ENCODE assay signal across 9 cellular contexts in genomic region chr11:61335355-61335710, GRCh38. TPM values are rescaled to one million over a fixed set of nuclear protein-coding genes. Genes with fewer than 3 reads are reported as not detected.
DNase-seq lines count a peak whose midpoint lies in the region; ATAC-seq and TF ChIP-seq lines count a peak whose summit lies in the region.
"Had no signal": no experiment of that assay in that cellular context is flagged by ENCODE, and none has a peak within 500 bp of the region (broad histone marks: within the 10 kb centered on the region; RNA-seq: fewer than 3 reads in every experiment).

No MANE protein-coding gene starts in this region.

- ATAC-seq in lower lobe of right lung (no peak), upper lobe of right lung (no peak)

- H3K9me3 Mint-ChIP-seq in MCF 10A (ENCODE audit: unreplicated experiment) = no peaks in the 10 kb centered on the region
- H3K9me3 Mint-ChIP-seq in activated T-helper 1 cell treated with anti-CD3 and anti-CD28 coated beads, Interleukin-12 subunit alpha, Interleukin-12 subunit beta, Interleukin-2, Interleukin-4 antibody, amounts not matched to agents 30 ng/mL and 10 ng/mL and 1 ng/mL, durations not matched to agents 14 hours and 24 hours and 36 hours = no peaks in the 10 kb centered on the region

- no peak overlapping the region for H3K4me3 Mint-ChIP-seq in MCF 10A (ENCODE audit: unreplicated experiment)
- H3K4me3 Mint-ChIP-seq in activated T-helper 1 cell treated with anti-CD3 and anti-CD28 coated beads, Interleukin-12 subunit alpha, Interleukin-12 subunit beta, Interleukin-2, Interleukin-4 antibody, amounts not matched to agents 30 ng/mL and 10 ng/mL and 1 ng/mL, durations not matched to agents 14 hours and 24 hours and 36 hours = peak overlapping the region; percentile 26

- H3K36me3 ChIP-seq in breast epithelium (no peaks in the 10 kb centered on the region), lower lobe of right lung (no peaks in the 10 kb centered on the region), upper lobe of right lung (peaks cover 2% of the 10 kb centered on the region)

- CTCF ChIA-PET in MCF 10A (lab: Yijun Ruan, JAX) = interaction anchor here (1.0 to 10.1 kb wide), 20 partner anchors 7 to 303 kb away, joined by 3 to 439 read pairs (median 14); partner anchors contain the start of genes CYB561A3, TMEM138 and TMEM216

- H3K27me3 ChIP-seq in breast epithelium (no peaks in the 10 kb centered on the region), lower lobe of right lung (ENCODE audit: low read depth) (no peaks in the 10 kb centered on the region), upper lobe of right lung (no peaks in the 10 kb centered on the region)

- no peak for DNase-seq in breast epithelium (ENCODE audit: low spot score in 2 of 2)
- DNase-seq in MCF 10A (ENCODE audit: unreplicated experiment) = no peak
- no peak for DNase-seq in activated T-helper 1 cell treated with anti-CD3 and anti-CD28 coated beads, Interleukin-12 subunit alpha, Interleukin-12 subunit beta, Interleukin-2, Interleukin-4 antibody, amounts not matched to agents 30 ng/mL and 10 ng/mL and 1 ng/mL, durations not matched to agents 14 hours and 24 hours and 36 hours (ENCODE audit: low spot score)
- DNase-seq in lower lobe of right lung = no peak
- DNase-seq in upper lobe of right lung = no peak
- no peak for DNase-seq in NCI-H69 (lab: John Stamatoyannopoulos, UW)
- no peak for DNase-seq in activated CD4-positive, CD25-positive, alpha-beta regulatory T cell treated with anti-CD3 and anti-CD28 coated beads, Interleukin-2, amount 50 U/mL, for 72 hours
- DNase-seq in NCI-H82 treated with DMSO at 0.1 percent for 48 hours (lab: John Stamatoyannopoulos, UW; ENCODE audit: unreplicated experiment) = no peak
- DNase-seq: SHP77 treated with DMSO at 0.1 percent for 48 hours had no signal

- TF ChIP-seq CTCF in breast epithelium (IDR thresholded peaks at IDR 0.05) = no peak
- TF ChIP-seq CTCF in MCF 10A (IDR thresholded peaks at IDR 0.05; ENCODE audit: unreplicated experiment) = no peak
- no peak for TF ChIP-seq CTCF in lower lobe of right lung (IDR thresholded peaks at IDR 0.05)
- no peak for TF ChIP-seq CTCF in upper lobe of right lung (IDR thresholded peaks at IDR 0.05)

- peaks cover 28% of the 10 kb centered on the region for H3K36me3 Mint-ChIP-seq in MCF 10A (ENCODE audit: insufficient read depth, unreplicated experiment)
- H3K36me3 Mint-ChIP-seq in activated T-helper 1 cell treated with anti-CD3 and anti-CD28 coated beads, Interleukin-12 subunit alpha, Interleukin-12 subunit beta, Interleukin-2, Interleukin-4 antibody, amounts not matched to agents 30 ng/mL and 10 ng/mL and 1 ng/mL, durations not matched to agents 14 hours and 24 hours and 36 hours (ENCODE audit: low read depth) = peaks cover 9% of the 10 kb centered on the region

- peak overlapping the region; percentile 72 to 96 for H3K27ac ChIP-seq in breast epithelium
- peak overlapping the region; percentile 61 for H3K27ac ChIP-seq in lower lobe of right lung
- peak overlapping the region; percentile 58 for H3K27ac ChIP-seq in upper lobe of right lung

- H3K4me3 ChIP-seq in breast epithelium (no peak overlapping the region), lower lobe of right lung (no peak overlapping the region), upper lobe of right lung (no peak overlapping the region)

- no peak for TF ChIP-seq POLR2A in breast epithelium (IDR thresholded peaks at IDR 0.05)

- intact Hi-C loops in breast epithelium (cut with DNase I; ENCODE audit: low total_unique reads) (loop anchor here (5.0 kb wide), 1 partner anchor 47 kb away; no protein-coding TSS in a partner anchor), MCF 10A (cut with micrococcal nuclease) (loop anchor here (10.0 kb wide), 1 partner anchor 81 kb away; no protein-coding TSS in a partner anchor), lower lobe of right lung (cut with DNase I) (loop anchor here (10.0 kb wide), 1 partner anchor 59 kb away; the partner anchor contains the start of gene TMEM216), upper lobe of right lung (cut with DNase I) (no loop called here)
- intact Hi-C loops in activated T-helper 1 cell treated with anti-CD3 and anti-CD28 coated beads, Interleukin-12 subunit alpha, Interleukin-12 subunit beta, Interleukin-2, Interleukin-4 antibody, amounts not matched to agents 30 ng/mL and 10 ng/mL and 1 ng/mL, durations not matched to agents 14 hours and 24 hours and 36 hours (cut with micrococcal nuclease) = loop anchor here (10.0 kb wide), 2 partner anchors 81 to 179 kb away; no protein-coding TSS in a partner anchor

- peaks cover 19 to 20% of the 10 kb centered on the region in 2 donors for H3K4me1 ChIP-seq in breast epithelium
- H3K4me1 ChIP-seq in lower lobe of right lung = peaks cover 45% of the 10 kb centered on the region
- peaks cover 26% of the 10 kb centered on the region for H3K4me1 ChIP-seq in upper lobe of right lung

- H3K27ac Mint-ChIP-seq in MCF 10A (ENCODE audit: low read depth, unreplicated experiment) = no peak overlapping the region
- peak overlapping the region; percentile 65 for H3K27ac Mint-ChIP-seq in activated T-helper 1 cell treated with anti-CD3 and anti-CD28 coated beads, Interleukin-12 subunit alpha, Interleukin-12 subunit beta, Interleukin-2, Interleukin-4 antibody, amounts not matched to agents 30 ng/mL and 10 ng/mL and 1 ng/mL, durations not matched to agents 14 hours and 24 hours and 36 hours

- BruUV-seq in MCF 10A (replicated peaks; lab: Mats Ljungman, UMichigan) = no TSS peak

- no peaks in the 10 kb centered on the region for H3K9me3 ChIP-seq in breast epithelium
- no peaks in the 10 kb centered on the region for H3K9me3 ChIP-seq in lower lobe of right lung
- no peaks in the 10 kb centered on the region for H3K9me3 ChIP-seq in upper lobe of right lung

- no peaks in the 10 kb centered on the region for H3K27me3 Mint-ChIP-seq in MCF 10A (ENCODE audit: insufficient read depth, unreplicated experiment)
- no peaks in the 10 kb centered on the region for H3K27me3 Mint-ChIP-seq in activated T-helper 1 cell treated with anti-CD3 and anti-CD28 coated beads, Interleukin-12 subunit alpha, Interleukin-12 subunit beta, Interleukin-2, Interleukin-4 antibody, amounts not matched to agents 30 ng/mL and 10 ng/mL and 1 ng/mL, durations not matched to agents 14 hours and 24 hours and 36 hours (ENCODE audit: insufficient read depth)

- POLR2A ChIA-PET in MCF 10A (lab: Yijun Ruan, JAX) = interaction anchor here (0.9 to 10.7 kb wide), 11 partner anchors 9 to 111 kb away, joined by 3 to 220 read pairs (median 9); partner anchors contain the start of genes CPSF7, CYB561A3, SDHAF2 and TMEM138

- peaks cover 27% of the 10 kb centered on the region for H3K4me1 Mint-ChIP-seq in MCF 10A (ENCODE audit: insufficient read depth, unreplicated experiment)
- peaks cover 47% of the 10 kb centered on the region for H3K4me1 Mint-ChIP-seq in activated T-helper 1 cell treated with anti-CD3 and anti-CD28 coated beads, Interleukin-12 subunit alpha, Interleukin-12 subunit beta, Interleukin-2, Interleukin-4 antibody, amounts not matched to agents 30 ng/mL and 10 ng/mL and 1 ng/mL, durations not matched to agents 14 hours and 24 hours and 36 hours (ENCODE audit: low read depth)

RNA-seq across cellular contexts. Expression of gene TKFC, which starts 2.3 kb away (rescaled TPM):
- total RNA-seq in breast epithelium (10 to 100 TPM; 15.2 to 34.4 (median 26.9) TPM), MCF 10A (2022) (79.7 and 93.7 TPM in 2 replicates), lower lobe of right lung (35.0 TPM), upper lobe of right lung (32.1 TPM)
- 71.2 and 78.2 TPM in 2 replicates for total RNA-seq in activated T-helper 1 cell treated with anti-CD3 and anti-CD28 coated beads, Interleukin-12 subunit alpha, Interleukin-12 subunit beta, Interleukin-2, Interleukin-4 antibody, amounts not matched to agents 30 ng/mL and 10 ng/mL and 1 ng/mL, durations not matched to agents 14 hours and 24 hours and 36 hours

RNA-seq across cellular contexts. Expression of gene DDB1, which starts 2.4 kb away (rescaled TPM):
- total RNA-seq in breast epithelium = 100 to 1,000 TPM; 131 to 150 (median 145) TPM
- total RNA-seq in MCF 10A (2022) = 172 and 188 TPM in 2 replicates
- 259 and 270 TPM in 2 replicates for total RNA-seq in activated T-helper 1 cell treated with anti-CD3 and anti-CD28 coated beads, Interleukin-12 subunit alpha, Interleukin-12 subunit beta, Interleukin-2, Interleukin-4 antibody, amounts not matched to agents 30 ng/mL and 10 ng/mL and 1 ng/mL, durations not matched to agents 14 hours and 24 hours and 36 hours
- total RNA-seq in lower lobe of right lung = 122 TPM
- total RNA-seq in upper lobe of right lung = 126 TPM

RNA-seq across cellular contexts. Expression of gene CYB561A3, which starts 26.3 kb away (rescaled TPM):
- 10 to 100 TPM; 36.7 to 46.9 (median 44.3) TPM for total RNA-seq in breast epithelium
- 28.4 and 28.8 TPM in 2 replicates for total RNA-seq in MCF 10A (2022)
- 38.1 and 42.3 TPM in 2 replicates for total RNA-seq in activated T-helper 1 cell treated with anti-CD3 and anti-CD28 coated beads, Interleukin-12 subunit alpha, Interleukin-12 subunit beta, Interleukin-2, Interleukin-4 antibody, amounts not matched to agents 30 ng/mL and 10 ng/mL and 1 ng/mL, durations not matched to agents 14 hours and 24 hours and 36 hours
- 47.2 TPM for total RNA-seq in lower lobe of right lung
- 50.3 TPM for total RNA-seq in upper lobe of right lung

RNA-seq across cellular contexts. Expression of gene TMEM138, which starts 26.8 kb away (rescaled TPM):
- total RNA-seq in breast epithelium = 10 to 100 TPM; 24.6 to 38.5 (median 32.8) TPM
- total RNA-seq in MCF 10A (2022) = 39.9 and 46.5 TPM in 2 replicates
- total RNA-seq in activated T-helper 1 cell treated with anti-CD3 and anti-CD28 coated beads, Interleukin-12 subunit alpha, Interleukin-12 subunit beta, Interleukin-2, Interleukin-4 antibody, amounts not matched to agents 30 ng/mL and 10 ng/mL and 1 ng/mL, durations not matched to agents 14 hours and 24 hours and 36 hours = 68.4 and 71.7 TPM in 2 replicates
- total RNA-seq in lower lobe of right lung = 38.9 TPM
- total RNA-seq in upper lobe of right lung = 46.3 TPM

RNA-seq across cellular contexts. Expression of gene VWCE, which starts 40.2 kb away (rescaled TPM):
- total RNA-seq in breast epithelium (1 to 10 TPM in 2 of 3 donors, under 1 TPM in 1; 0.88 to 3.2 (median 2.6) TPM), MCF 10A (2022) (0.54 and 1.1 TPM in 2 replicates), lower lobe of right lung (1.2 TPM), upper lobe of right lung (1.5 TPM)
- 9.4 and 10.9 TPM in 2 replicates for total RNA-seq in activated T-helper 1 cell treated with anti-CD3 and anti-CD28 coated beads, Interleukin-12 subunit alpha, Interleukin-12 subunit beta, Interleukin-2, Interleukin-4 antibody, amounts not matched to agents 30 ng/mL and 10 ng/mL and 1 ng/mL, durations not matched to agents 14 hours and 24 hours and 36 hours
